10 cellular contexts compared by ENCODE assay signal in the genomic region with DNA sequence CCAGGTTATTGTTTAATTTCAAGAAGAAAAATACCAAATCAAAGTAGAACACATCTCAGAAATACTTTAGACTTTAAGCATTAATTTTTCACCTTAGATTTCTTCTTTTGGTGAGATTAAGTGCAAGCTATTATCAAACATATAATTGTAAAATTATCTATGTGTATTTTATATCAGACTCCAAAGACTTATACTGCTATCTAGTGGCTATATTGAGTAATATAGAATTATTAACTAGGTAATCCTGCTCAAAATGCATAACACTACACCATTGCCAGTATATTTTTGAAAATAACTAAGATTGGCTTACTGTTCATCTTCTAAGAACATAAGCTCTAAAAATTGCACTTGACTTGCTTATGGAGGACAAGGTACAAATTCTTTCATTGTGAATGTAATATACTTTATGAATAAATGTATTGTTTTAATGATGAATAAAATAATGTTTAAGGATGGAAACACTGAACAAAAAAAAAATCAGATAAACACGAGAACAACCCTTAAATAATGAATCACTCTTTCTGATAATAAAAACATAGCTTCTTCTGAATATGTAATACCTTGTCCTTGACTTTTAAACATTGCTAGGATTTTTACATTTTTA.
DNase-seq lines count a peak whose midpoint lies in the region; ATAC-seq, FAIRE-seq and TF ChIP-seq lines count a peak whose summit lies in the region.
"Had no signal": no experiment of that assay in that cellular context is flagged by ENCODE, and none has a peak within 500 bp of the region (broad histone marks: within the 10 kb centered on the region; RNA-seq: fewer than 3 reads in every experiment).

No MANE protein-coding gene starts in this region.

- CTCF ChIA-PET in PC-3 (lab: Charles Lee) = interaction anchor here (0.6 to 1.0 kb wide), 4 partner anchors 306 to 750 kb away, joined by 3 to 5 read pairs (median 4); no protein-coding TSS in a partner anchor

- ATAC-seq in PC-3 = peak; percentile 60; the same call in 1 of the 2 replicates
- ATAC-seq in GM21423 (IDR thresholded peaks at IDR 0.05; ENCODE audit: unreplicated experiment) = no peak
- ATAC-seq in HG02973 (IDR thresholded peaks at IDR 0.05; ENCODE audit: unreplicated experiment) = no peak
- ATAC-seq in HG03159 (IDR thresholded peaks at IDR 0.05; ENCODE audit: unreplicated experiment) = no peak
- ATAC-seq: left ventricle myocardium superior had no signal

- H3K4me1 ChIP-seq in PC-3 (ENCODE audit: insufficient read depth, low read length) = no peaks in the 10 kb centered on the region
- H3K4me1 ChIP-seq in kidney (ENCODE audit: control insufficient read depth in 1 of 2, insufficient read depth in 1 of 2, low read depth in 1 of 2, low read length in 2 of 2) = no peaks in the 10 kb centered on the region

- FAIRE-seq in islet of Langerhans (lab: Jason Lieb, UNC) = peak; percentile 100
- FAIRE-seq in kidney (lab: Jason Lieb, UNC) = no peak

- POLR2A ChIA-PET in PC-3 (lab: Charles Lee; ENCODE audit: unreplicated experiment) = no interaction called here

- H3K79me2 ChIP-seq in PC-3 (ENCODE audit: low read length) = no peaks in the 10 kb centered on the region

- H3K27ac ChIP-seq in PC-3 (ENCODE audit: low read length) (no peak overlapping the region), kidney (ENCODE audit: low read depth in 2 of 2, low read length in 2 of 2) (no peak overlapping the region)

- no peaks in the 10 kb centered on the region for H3K27me3 ChIP-seq in PC-3 (ENCODE audit: low read length)

- BruUV-seq in PC-3 (replicated peaks; lab: Mats Ljungman, UMichigan) = no TSS peak

- intact Hi-C loops in PC-3 (cut with micrococcal nuclease) = loop anchor here (1.0 to 5.0 kb wide), 3 partner anchors 242 to 1461 kb away; no protein-coding TSS in a partner anchor
- intact Hi-C loops in kidney (cut with DNase I) = no loop called here

- peak; percentile 62 for TF ChIP-seq CTCF in PC-3 (conservative IDR thresholded peaks at IDR 0.05; ENCODE audit: low read depth, low read length)
- no peak for TF ChIP-seq CTCF in kidney (IDR thresholded peaks at IDR 0.05; ENCODE audit: borderline replicate concordance, extremely low read depth, insufficient read depth)

- H3K4me3 ChIP-seq in PC-3 (ENCODE audit: low read length) (no peak overlapping the region), kidney (ENCODE audit: low read length in 2 of 2) (no peak overlapping the region)

- no peaks in the 10 kb centered on the region for H3F3A ChIP-seq in PC-3 (ENCODE audit: low read length, unreplicated experiment)

- DNase-seq in AML-193 (lab: John Stamatoyannopoulos, UW) = peak; percentile 1 to 14
- peak; percentile 60 for DNase-seq in HCEC 1CT
- DNase-seq in PC-3 = peak; percentile 37
- DNase-seq in kidney = no peak
- DNase-seq: left ventricle myocardium superior, small intestine had no signal

- H3K36me3 ChIP-seq in PC-3 (ENCODE audit: low read depth, low read length) = no peaks in the 10 kb centered on the region; the same call in 1 of the 2 replicates
- H3K36me3 ChIP-seq in kidney (ENCODE audit: control insufficient read depth in 1 of 2, insufficient read depth in 2 of 2, low read length in 2 of 2) = no peaks in the 10 kb centered on the region

- H4K20me1 ChIP-seq in PC-3 (ENCODE audit: low read length) = no peaks in the 10 kb centered on the region

- no peaks in the 10 kb centered on the region for H3K9me3 ChIP-seq in PC-3 (ENCODE audit: low read length)
- H3K9me3 ChIP-seq in kidney (ENCODE audit: control insufficient read depth in 1 of 2, low read length in 2 of 2) = no peaks in the 10 kb centered on the region

- H3K9me2 ChIP-seq in PC-3 (replicated peaks; ENCODE audit: low read length) = no peaks in the 10 kb centered on the region

- H3K9ac ChIP-seq in PC-3 (ENCODE audit: low read length) = no peak overlapping the region
- H3K9ac ChIP-seq in kidney (ENCODE audit: low read length in 2 of 2) = no peak overlapping the region

- H3K4me2 ChIP-seq in PC-3 (ENCODE audit: low read length) = no peak overlapping the region

- H2AFZ ChIP-seq in PC-3 (ENCODE audit: low read length) = no peak overlapping the region; the same call in 1 of the 2 replicates
